Comparison of ENCODE assay signal across 24 cellular contexts in genomic region chr20:10916312-10916711, GRCh38.
"Had no signal": no experiment of that assay in that cellular context is flagged by ENCODE, and none has a peak within 500 bp of the region (broad histone marks: within the 10 kb centered on the region; RNA-seq: fewer than 3 reads in every experiment).

No MANE protein-coding gene starts in this region.

- H3K4me3 ChIP-seq: left ventricle myocardium inferior, lung, ovary, right atrium auricular region, skin epidermis, stomach, testis, thyroid gland, transverse colon, upper lobe of left lung, vagina had no signal

- H3K36me3 ChIP-seq: left ventricle myocardium inferior, ovary, right atrium auricular region, stomach, thyroid gland, transverse colon, upper lobe of left lung, vagina had no signal

- H3K27me3 Mint-ChIP-seq: naive B cell; stimulated activated naive B cell treated with anti-CD40 and anti-IgM and Interleukin-4, amounts not matched to agents 10 μg/mL and 1 μg/mL and 100 μg/mL, for 72 hours had no signal

- H3K27ac ChIP-seq: left ventricle myocardium inferior, ovary, right atrium auricular region, skin epidermis, stomach, testis, thyroid gland, transverse colon, upper lobe of left lung, vagina had no signal

- H3K4me1 Mint-ChIP-seq: mesothelial cell of epicardium; naive B cell; natural killer cell; stimulated activated naive B cell treated with anti-CD40 and anti-IgM and Interleukin-4, amounts not matched to agents 10 μg/mL and 1 μg/mL and 100 μg/mL, for 72 hours had no signal

- H3K27me3 ChIP-seq: ovary, right atrium auricular region, stomach, testis, thyroid gland, transverse colon, upper lobe of left lung, vagina had no signal

- H3K27ac Mint-ChIP-seq: mesothelial cell of epicardium; naive B cell; natural killer cell; progenitor cell of endocrine pancreas; stimulated activated naive B cell treated with anti-CD40 and anti-IgM and Interleukin-4, amounts not matched to agents 10 μg/mL and 1 μg/mL and 100 μg/mL, for 72 hours had no signal

- H3K9me3 ChIP-seq: ovary, right atrium auricular region, stomach, testis, thyroid gland, transverse colon, vagina had no signal

- ATAC-seq: natural killer cell; sciatic nerve; stimulated activated naive B cell treated with anti-CD40 and anti-IgM and Interleukin-4, amounts not matched to agents 10 μg/mL and 1 μg/mL and 100 μg/mL, for 72 hours; stimulated activated naive CD8-positive, alpha-beta T cell treated with anti-CD3 and anti-CD28 coated beads, Interleukin-15, Interleukin-2, amounts not matched to agents 100 U/mL and 50 U/mL, for 24 hours had no signal

- H3K4me3 Mint-ChIP-seq: mesothelial cell of epicardium; naive B cell; natural killer cell; stimulated activated naive B cell treated with anti-CD40 and anti-IgM and Interleukin-4, amounts not matched to agents 10 μg/mL and 1 μg/mL and 100 μg/mL, for 72 hours had no signal

- H3K4me1 ChIP-seq: right atrium auricular region, testis, thyroid gland, transverse colon had no signal

- DNase-seq: islet precursor cell; left ventricle myocardium inferior; mesendoderm; naive B cell; natural killer cell; ovary; stimulated activated CD4-positive, alpha-beta T cell treated with anti-CD3 and anti-CD28 coated beads, Interleukin-12 subunit alpha, Interleukin-12 subunit beta, amount 100 ng/mL, for 4 hours; stimulated activated CD4-positive, alpha-beta T cell treated with anti-CD3 and anti-CD28 coated beads, Interleukin-15, amount 100 ng/mL, for 24 hours; stimulated activated CD4-positive, alpha-beta T cell treated with anti-CD3 and anti-CD28 coated beads, Interleukin-2, amount 100 ng/mL, for 24 hours; stimulated activated CD4-positive, alpha-beta T cell treated with anti-CD3 and anti-CD28 coated beads, Interleukin-4, amount 100 ng/mL, for 1 hour; stimulated activated naive B cell treated with anti-CD40 and anti-IgM and Interleukin-4, amounts not matched to agents 10 μg/mL and 1 μg/mL and 100 μg/mL, for 72 hours; stimulated activated naive CD8-positive, alpha-beta T cell treated with anti-CD3 and anti-CD28 coated beads, Interleukin-15, Interleukin-2, amounts not matched to agents 100 U/mL and 50 U/mL, for 24 hours; stomach; testis; thyroid gland; transverse colon; upper lobe of left lung had no signal

- H3K36me3 Mint-ChIP-seq: mesothelial cell of epicardium; naive B cell; natural killer cell; stimulated activated naive B cell treated with anti-CD40 and anti-IgM and Interleukin-4, amounts not matched to agents 10 μg/mL and 1 μg/mL and 100 μg/mL, for 72 hours had no signal
